In genomic region chr2:235639387-235639786, GRCh38 we compare ENCODE assay signal across 8 cellular contexts.
DNase-seq lines count a peak whose midpoint lies in the region; ATAC-seq, FAIRE-seq and TF ChIP-seq lines count a peak whose summit lies in the region.

No MANE protein-coding gene starts in this region.

- no TSS peak for BruUV-seq in HepG2 (replicated peaks; lab: Mats Ljungman, UMichigan)

- no peaks in the 10 kb centered on the region for H3K9me3 ChIP-seq in right lobe of liver
- no peaks in the 10 kb centered on the region for H3K9me3 ChIP-seq in HepG2 (ENCODE audit: low read length)
- H3K9me3 ChIP-seq in duodenal mucosa (ENCODE audit: control insufficient read depth in 1 of 2, low read length in 2 of 2), result no peaks in the 10 kb centered on the region
- no peaks in the 10 kb centered on the region for H3K9me3 ChIP-seq in small intestine (ENCODE audit: control insufficient read depth, low read depth)

- H3K9ac ChIP-seq in HepG2 (ENCODE audit: insufficient read depth, low read depth, low read length), result no peak overlapping the region
- H3K9ac ChIP-seq in duodenal mucosa (ENCODE audit: low read depth in 1 of 2, low read length in 2 of 2), result peak overlapping the region in 1 of 2 donors; percentile 44

- intact Hi-C loops in right lobe of liver (cut with DNase I) (no loop called here), HepG2 (cut with micrococcal nuclease; ENCODE audit: unreplicated experiment) (no loop called here)

- TF ChIP-seq EP300 in HepG2 (IDR thresholded peaks at IDR 0.05; ENCODE audit: low read depth in 2 of 2, low read length in 2 of 2) (no peak), HepG2 (CRISPR knock-in tag; IDR thresholded peaks at IDR 0.05; ENCODE audit: borderline replicate concordance) (no peak)

- no peak for DNase-seq in right lobe of liver
- no peak for DNase-seq in HepG2 (ENCODE audit: low spot score)
- peak; percentile 73 for DNase-seq in middle frontal gyrus (ENCODE audit: extremely low spot score, low spot score)
- no peak for DNase-seq in small intestine
- no peak for DNase-seq in NCI-H2081 treated with DMSO at 0.1 percent for 48 hours (lab: John Stamatoyannopoulos, UW)
- no peak for DNase-seq in SKM-1 (lab: John Stamatoyannopoulos, UW; ENCODE audit: unreplicated experiment)
- DNase-seq in NCI-H345 treated with DMSO at 0.1 percent for 48 hours (lab: John Stamatoyannopoulos, UW; ENCODE audit: unreplicated experiment), result no peak

- no peaks in the 10 kb centered on the region for H3K4me1 ChIP-seq in right lobe of liver
- H3K4me1 ChIP-seq in HepG2 (ENCODE audit: insufficient read depth, low read length), result peaks cover 10% of the 10 kb centered on the region
- peaks cover 37 to 58% of the 10 kb centered on the region in 2 donors for H3K4me1 ChIP-seq in duodenal mucosa (ENCODE audit: control insufficient read depth in 1 of 2, insufficient read depth in 2 of 2, low read length in 2 of 2)
- H3K4me1 ChIP-seq in small intestine (ENCODE audit: control insufficient read depth in 2 of 2, insufficient read depth in 1 of 2, low read depth in 1 of 2, low read length in 1 of 2), result peaks cover 0 to 8% of the 10 kb centered on the region in 2 donors

- no peak for FAIRE-seq in HepG2 (lab: Jason Lieb, UNC)
- FAIRE-seq in small intestine (lab: Jason Lieb, UNC), result no peak

- WGBS in right lobe of liver (ENCODE audit: insufficient coverage, low coverage, low lambda C conversion rate, missing lambda C conversion rate), result 66% methylated on average over 4 of the region's 10 CpGs
- 94% methylated on average over 10 of the region's 10 CpGs for WGBS in HepG2 (ENCODE audit: low lambda C conversion rate)
- WGBS in small intestine, 3 donors, result 53 to 77% (median 73%) methylated on average over 10 of the region's 10 CpGs

- POLR2A ChIA-PET in HepG2 (lab: Yijun Ruan, JAX), result no interaction called here

- H2AFZ ChIP-seq in HepG2 (ENCODE audit: low read length), result no peak overlapping the region

- H3K36me3 ChIP-seq in right lobe of liver, result no peaks in the 10 kb centered on the region
- peaks cover 0 to 1% of the 10 kb centered on the region in 2 experiments; a peak in 1 of 5 replicates for H3K36me3 ChIP-seq in HepG2 (replicated peaks in 1 of 2; ENCODE audit: control insufficient read depth in 1 of 2, insufficient read depth in 2 of 2, low read length in 2 of 2)
- no peaks in the 10 kb centered on the region for H3K36me3 ChIP-seq in duodenal mucosa (ENCODE audit: control insufficient read depth in 1 of 2, insufficient read depth in 2 of 2, low read length in 2 of 2)
- no peaks in the 10 kb centered on the region for H3K36me3 ChIP-seq in small intestine (ENCODE audit: control insufficient read depth in 2 of 2, insufficient read depth in 2 of 2, low read length in 2 of 2)

- peaks cover 12% of the 10 kb centered on the region for H3K79me2 ChIP-seq in HepG2 (ENCODE audit: insufficient read depth, low read length)

- TF ChIP-seq POLR2A in right lobe of liver (IDR thresholded peaks at IDR 0.05) (no peak), HepG2 (IDR thresholded peaks at IDR 0.05; ENCODE audit: insufficient read depth in 1 of 2, low read depth in 2 of 2, low read length in 2 of 2) (no peak)

- H3K27me3 ChIP-seq in right lobe of liver (no peaks in the 10 kb centered on the region), HepG2 (ENCODE audit: control insufficient read depth in 1 of 2, insufficient read depth in 2 of 2, low read length in 2 of 2) (no peaks in the 10 kb centered on the region), duodenal mucosa (ENCODE audit: control insufficient read depth in 1 of 2, insufficient read depth in 2 of 2, low read length in 2 of 2) (no peaks in the 10 kb centered on the region), small intestine (ENCODE audit: control insufficient read depth in 2 of 2, insufficient read depth in 2 of 2, low read length in 2 of 2) (no peaks in the 10 kb centered on the region)

- ATAC-seq in right lobe of liver, result peak in 3 of 4 donors; percentile 38 to 75 (median 43)
- no peak for ATAC-seq in HepG2

- peaks cover 20% of the 10 kb centered on the region; the same call in 1 of the 2 replicates for H4K20me1 ChIP-seq in HepG2 (ENCODE audit: insufficient read depth, low read length)

- TF ChIP-seq RAD21 in HepG2 (CRISPR knock-in tag; IDR thresholded peaks at IDR 0.05), result no peak

- H3K4me2 ChIP-seq in HepG2 (ENCODE audit: low read depth, low read length), result no peak overlapping the region

- in situ Hi-C loops in HepG2 (cut with HindIII; ENCODE audit: extremely low pct_ligation_motif_present, low pct_unique_long_range_greater_than_20kb), result no loop called here

- CTCF ChIA-PET in HepG2 (lab: Yijun Ruan, JAX; ENCODE audit: low intra/inter-chr PET ratio, low total read pairs), result no interaction called here

- H3K4me3 ChIP-seq in right lobe of liver (no peak overlapping the region), HepG2 (replicated peaks in 1 of 3; ENCODE audit: insufficient read depth in 1 of 3, low read depth in 2 of 3, low read length in 3 of 3) (no peak overlapping the region), duodenal mucosa (ENCODE audit: low read depth in 1 of 2, low read length in 2 of 2) (no peak overlapping the region), small intestine (ENCODE audit: low read depth in 1 of 2, low read length in 2 of 2) (no peak overlapping the region)

- no peak for TF ChIP-seq CTCF in right lobe of liver (IDR thresholded peaks at IDR 0.05)
- no peak for TF ChIP-seq CTCF in HepG2 (CRISPR knock-in tag; IDR thresholded peaks at IDR 0.05)

- H3K27ac ChIP-seq in right lobe of liver, result no peak overlapping the region
- no peak overlapping the region for H3K27ac ChIP-seq in HepG2 (ENCODE audit: extremely low read length, insufficient read depth, low read length)
- H3K27ac ChIP-seq in duodenal mucosa (ENCODE audit: low read depth, low read length), result peak overlapping the region; percentile 57
- peak overlapping the region in 1 of 2 donors; percentile 81 for H3K27ac ChIP-seq in small intestine (ENCODE audit: low read depth in 1 of 2, low read length in 1 of 2)

TF ChIP-seq in HepG2, 621 proteins besides CTCF, POLR2A, EP300 and RAD21 (continues in another document):
- TF ChIP-seq ZBTB44 (CRISPR knock-in tag; IDR thresholded peaks at IDR 0.05) (no peak), MIER2 (CRISPR knock-in tag; IDR thresholded peaks at IDR 0.05) (no peak), ZNF3 (CRISPR knock-in tag; IDR thresholded peaks at IDR 0.05) (no peak), ASH2L (IDR thresholded peaks at IDR 0.05; ENCODE audit: insufficient read length, low read depth, low read length) (no peak), ARID3A (IDR thresholded peaks at IDR 0.05; ENCODE audit: low read depth, low read length) (no peak), ZNF704 (CRISPR knock-in tag; IDR thresholded peaks at IDR 0.05; ENCODE audit: borderline replicate concordance) (no peak)
- TF ChIP-seq, protein P1, sequence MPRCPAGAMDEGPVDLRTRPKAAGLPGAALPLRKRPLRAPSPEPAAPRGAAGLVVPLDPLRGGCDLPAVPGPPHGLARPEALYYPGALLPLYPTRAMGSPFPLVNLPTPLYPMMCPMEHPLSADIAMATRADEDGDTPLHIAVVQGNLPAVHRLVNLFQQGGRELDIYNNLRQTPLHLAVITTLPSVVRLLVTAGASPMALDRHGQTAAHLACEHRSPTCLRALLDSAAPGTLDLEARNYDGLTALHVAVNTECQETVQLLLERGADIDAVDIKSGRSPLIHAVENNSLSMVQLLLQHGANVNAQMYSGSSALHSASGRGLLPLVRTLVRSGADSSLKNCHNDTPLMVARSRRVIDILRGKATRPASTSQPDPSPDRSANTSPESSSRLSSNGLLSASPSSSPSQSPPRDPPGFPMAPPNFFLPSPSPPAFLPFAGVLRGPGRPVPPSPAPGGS (CRISPR knock-in tag; IDR thresholded peaks at IDR 0.05), result no peak
